ENCODE assay signal across 16 cellular contexts in the genomic region with DNA sequence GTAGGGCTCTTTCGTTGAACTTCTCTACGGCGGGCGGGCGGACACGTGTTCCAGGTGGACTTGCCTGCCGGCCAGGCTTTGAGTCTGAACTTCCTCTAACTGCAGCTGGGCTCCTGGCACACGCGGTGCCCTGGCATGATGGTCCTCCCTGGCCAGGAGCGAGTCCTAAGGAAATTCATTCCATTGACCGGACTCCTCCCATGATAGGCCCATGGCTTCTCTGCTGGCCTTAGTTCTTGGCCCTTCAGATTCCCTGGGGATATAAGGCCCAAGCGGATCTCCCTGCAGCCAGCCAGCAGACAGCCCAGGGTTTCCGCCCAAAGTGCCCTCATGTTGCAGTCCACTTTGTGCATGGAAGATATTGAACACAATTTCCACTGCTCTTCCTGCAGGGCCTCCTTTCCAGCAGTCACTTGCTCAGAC. TPM values are rescaled to one million over a fixed set of nuclear protein-coding genes. Genes with fewer than 3 reads are reported as not detected.
DNase-seq lines count a peak whose midpoint lies in the region; ATAC-seq, FAIRE-seq and TF ChIP-seq lines count a peak whose summit lies in the region.
"Had no signal": no experiment of that assay in that cellular context is flagged by ENCODE, and none has a peak within 500 bp of the region (broad histone marks: within the 10 kb centered on the region; RNA-seq: fewer than 3 reads in every experiment).

No MANE protein-coding gene starts in this region.

- no peaks in the 10 kb centered on the region for H3K4me1 ChIP-seq in left ventricle myocardium inferior
- H3K4me1 ChIP-seq in H1 (replicated peaks in 1 of 4; ENCODE audit: control insufficient read depth in 3 of 4, insufficient read depth in 4 of 4, low read length in 3 of 4), result no peaks in the 10 kb centered on the region
- H3K4me1 ChIP-seq: HAP-1 had no signal

- H3K79me1 ChIP-seq in H1 (ENCODE audit: low read depth, low read length), result no peaks in the 10 kb centered on the region

- H3K27me3 ChIP-seq in left ventricle myocardium inferior (ENCODE audit: low read depth) (no peaks in the 10 kb centered on the region), H1 (replicated peaks in 1 of 4; ENCODE audit: control insufficient read depth in 3 of 4, extremely low read depth in 1 of 4, insufficient read depth in 3 of 4, low read length in 3 of 4) (no peaks in the 10 kb centered on the region)

- no peak overlapping the region for H4K8ac ChIP-seq in H1 (ENCODE audit: extremely low read depth, insufficient read depth, low read length)

- no peak overlapping the region for H2BK12ac ChIP-seq in H1 (ENCODE audit: low read depth, low read length)

- no peak overlapping the region for H3K23ac ChIP-seq in H1 (ENCODE audit: insufficient read length)

- no peak overlapping the region for H2BK5ac ChIP-seq in H1 (ENCODE audit: low read depth, low read length)

- TF ChIP-seq RAD21 in H1 (IDR thresholded peaks at IDR 0.05 in 1 of 2, conservative IDR thresholded peaks at IDR 0.05 in 1 of 2; ENCODE audit: low read depth in 2 of 2, low read length in 2 of 2), result no peak

- POLR2A ChIA-PET in H1 (lab: Charles Lee; ENCODE audit: partially characterized antibody), result interaction anchor here (1.5 to 1.8 kb wide), 2 partner anchors 9 to 10 kb away, joined by 3 to 4 read pairs; no protein-coding TSS in a partner anchor

- no peak overlapping the region for H4K5ac ChIP-seq in H1 (ENCODE audit: insufficient read length, low read depth, low read length)

- no peak for FAIRE-seq in H1 (lab: Jason Lieb, UNC)

- DNase-seq in left ventricle myocardium superior, result no peak
- DNase-seq in left ventricle myocardium inferior, result no peak
- DNase-seq in H1 (ENCODE audit: low read depth in 1 of 2, low spot score in 2 of 2), result no peak
- no peak for DNase-seq in naive B cell
- DNase-seq in foreskin fibroblast, result no peak
- no peak for DNase-seq in retina
- DNase-seq in GM13976 (ENCODE audit: low spot score), result no peak
- DNase-seq in NCI-H446 (lab: John Stamatoyannopoulos, UW), result no peak
- DNase-seq: DMS 273 treated with DMSO at 0.1 percent for 48 hours, GF-D8, NCI-H187, NCI-H446 treated with DMSO at 0.1 percent for 48 hours, NCI-H748 treated with DMSO at 0.1 percent for 48 hours had no signal

- H3K27ac ChIP-seq in left ventricle myocardium inferior (replicated peaks) (no peak overlapping the region), H1 (ENCODE audit: low read depth, low read length) (no peak overlapping the region)
- H3K27ac ChIP-seq: C4-2B, HL-60 had no signal

- WGBS in H1 (ENCODE audit: extremely low coverage in 1 of 2, insufficient coverage in 1 of 2, insufficient read length in 1 of 2, insufficient replicate concordance in 2 of 2, low coverage in 1 of 2, low lambda C conversion rate in 2 of 2, missing lambda C conversion rate in 1 of 2), 2 experiments, result 90% methylated on average over 13 of the region's 13 CpGs; no CpG with 5 or more reads in 1 of the 2 experiments

- H3K14ac ChIP-seq in H1 (ENCODE audit: insufficient read length), result no peak overlapping the region

- H3K4me3 Mint-ChIP-seq in naive B cell, result peak overlapping the region in 1 of 8 donors; percentile 6

- in situ Hi-C loops in GM13976 (cut with MboI; ENCODE audit: low sequenced_read_pairs, unreplicated experiment), result no loop called here

- no peak for TF ChIP-seq CTCF in left ventricle myocardium inferior (IDR thresholded peaks at IDR 0.05; ENCODE audit: borderline replicate concordance)
- no peak for TF ChIP-seq CTCF in H1 (IDR thresholded peaks at IDR 0.05; ENCODE audit: control extremely low read depth in 1 of 3, insufficient read depth in 1 of 3, low read depth in 1 of 3, low read length in 3 of 3)
- TF ChIP-seq CTCF in foreskin fibroblast (IDR thresholded peaks at IDR 0.05; ENCODE audit: low read depth, low read length), result no peak
- no peak for TF ChIP-seq CTCF in GM13976 (IDR thresholded peaks at IDR 0.05; ENCODE audit: borderline replicate concordance, control extremely low read depth, extremely low read depth, insufficient read depth, missing control alignments)

- H3K23me2 ChIP-seq in H1 (ENCODE audit: low read depth, low read length), result no peaks in the 10 kb centered on the region

- peaks cover 85% of the 10 kb centered on the region for H3K36me3 ChIP-seq in left ventricle myocardium inferior
- H3K36me3 ChIP-seq in H1 (ENCODE audit: control insufficient read depth in 2 of 4, insufficient read depth in 4 of 4, low read length in 3 of 4), result peaks cover 5 to 63% (median 23%) of the 10 kb centered on the region in 4 experiments; a peak in 5 of 8 replicates
- H3K36me3 ChIP-seq: HAP-1 had no signal

- no peak overlapping the region for H3K9ac ChIP-seq in H1 (replicated peaks in 1 of 4; ENCODE audit: extremely low read depth in 1 of 4, low read depth in 3 of 4, low read length in 3 of 4)

- H3K56ac ChIP-seq in H1 (replicated peaks; ENCODE audit: insufficient read length, low read depth, low read length), result no peak overlapping the region

- no peak for TF ChIP-seq POLR2A in H1 (IDR thresholded peaks at IDR 0.05; ENCODE audit: control extremely low read depth in 1 of 2, low read depth in 2 of 2, low read length in 2 of 2)

- H3K18ac ChIP-seq in H1 (ENCODE audit: extremely low read depth, low read length), result no peak overlapping the region

- no peak overlapping the region for H4K91ac ChIP-seq in H1 (replicated peaks; ENCODE audit: insufficient read length, low read length)

- no peak overlapping the region for H2AK5ac ChIP-seq in H1 (ENCODE audit: low read depth, low read length)

- peaks cover 0 to 3% of the 10 kb centered on the region in 2 experiments for H4K20me1 ChIP-seq in H1 (replicated peaks in 1 of 2; ENCODE audit: control insufficient read depth in 1 of 2, insufficient read depth in 2 of 2, low read length in 2 of 2)

- H3K27me3 Mint-ChIP-seq in naive B cell, result no peaks in the 10 kb centered on the region

- intact Hi-C loops in left ventricle myocardium superior (cut with micrococcal nuclease), result no loop called here
- intact Hi-C loops in left ventricle myocardium inferior (cut with micrococcal nuclease), result no loop called here

- peaks cover 17% of the 10 kb centered on the region for H3K9me3 ChIP-seq in left ventricle myocardium inferior (replicated peaks)
- H3K9me3 ChIP-seq in H1 (ENCODE audit: insufficient read depth in 2 of 2, low read depth in 1 of 2, low read length in 1 of 2), result peaks cover 14 to 17% of the 10 kb centered on the region in 2 experiments; a peak in 3 of 4 replicates
- H3K9me3 ChIP-seq: HAP-1 had no signal

- no peaks in the 10 kb centered on the region for H3K79me2 ChIP-seq in H1 (ENCODE audit: control insufficient read depth in 1 of 2, insufficient read depth in 2 of 2, low read length in 2 of 2)

- no peak overlapping the region for H3K4me2 ChIP-seq in H1 (ENCODE audit: insufficient read depth in 1 of 2, low read depth in 2 of 2, low read length in 2 of 2)

- H3K4me3 ChIP-seq in left ventricle myocardium inferior (no peak overlapping the region), H1 (ENCODE audit: extremely low read depth in 1 of 4, insufficient read depth in 2 of 4, low read depth in 3 of 4, low read length in 4 of 4) (no peak overlapping the region), foreskin fibroblast (ENCODE audit: low read depth in 1 of 2, low read length in 2 of 2) (no peak overlapping the region)
- H3K4me3 ChIP-seq: HAP-1 had no signal

- peaks cover 23 to 52% (median 37%) of the 10 kb centered on the region in 3 donors for H3K4me1 Mint-ChIP-seq in naive B cell

- H2AFZ ChIP-seq in H1 (ENCODE audit: low read length), result no peak overlapping the region

- H2BK20ac ChIP-seq in H1 (ENCODE audit: low read length), result no peak overlapping the region

- H3K4ac ChIP-seq in H1 (replicated peaks; ENCODE audit: insufficient read length, low read depth, low read length), result no peak overlapping the region

- peak; percentile 13 for ATAC-seq in left ventricle myocardium superior
- ATAC-seq in naive B cell (ENCODE audit: low read depth in 2 of 2), result no peak

- CTCF ChIA-PET in H1 (lab: Charles Lee; ENCODE audit: partially characterized antibody), result no interaction called here

- H2BK120ac ChIP-seq in H1 (replicated peaks; ENCODE audit: low read depth, low read length), result no peak overlapping the region

- TF ChIP-seq EP300 in H1 (IDR thresholded peaks at IDR 0.05; ENCODE audit: borderline replicate concordance in 1 of 2, low read depth in 2 of 2, low read length in 2 of 2), result no peak

- peaks cover 0 to 12% (median 0%) of the 10 kb centered on the region in 7 donors for H3K9me3 Mint-ChIP-seq in naive B cell

- H3K27ac Mint-ChIP-seq in naive B cell, result peak overlapping the region in 4 of 6 donors; percentile 41 to 82 (median 61)

- no peak overlapping the region for H2BK15ac ChIP-seq in H1 (ENCODE audit: low read length)

- peaks cover 12 to 49% of the 10 kb centered on the region in 2 donors for H3K36me3 Mint-ChIP-seq in naive B cell

TF ChIP-seq in H1, 55 proteins besides CTCF, POLR2A, EP300 and RAD21:
- TF ChIP-seq USF2 (IDR thresholded peaks at IDR 0.05; ENCODE audit: low read length), result no peak
- TF ChIP-seq SAP30 (IDR thresholded peaks at IDR 0.05; ENCODE audit: insufficient read depth, insufficient replicate concordance, low read length), result no peak
- TF ChIP-seq, protein P1, sequence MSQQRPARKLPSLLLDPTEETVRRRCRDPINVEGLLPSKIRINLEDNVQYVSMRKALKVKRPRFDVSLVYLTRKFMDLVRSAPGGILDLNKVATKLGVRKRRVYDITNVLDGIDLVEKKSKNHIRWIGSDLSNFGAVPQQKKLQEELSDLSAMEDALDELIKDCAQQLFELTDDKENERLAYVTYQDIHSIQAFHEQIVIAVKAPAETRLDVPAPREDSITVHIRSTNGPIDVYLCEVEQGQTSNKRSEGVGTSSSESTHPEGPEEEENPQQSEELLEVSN (IDR thresholded peaks at IDR 0.05), result 0 out of 2 replicates have a peak, but pooled peaks have one; percentile 33

RNA-seq across cellular contexts. Expression of gene TBC1D7, which starts 39.4 kb away (rescaled TPM):
- total RNA-seq in left ventricle myocardium superior (34.0 TPM), left ventricle myocardium inferior (40.2 TPM)
- total RNA-seq in H1 (2021; fragmentation: NEBNext Ultra II Directional; extraction: Animal tissue kit (Norgen Biotek cat#: 25700)), result 55.2 and 59.9 TPM in 2 replicates
- polyA plus RNA-seq in H1 (2011; rRNA removed) (30.7 and 46.1 TPM in 2 replicates), naive B cell (ENCODE audit: low read depth in 6 of 6) (10 to 100 TPM; 21.9 to 50.4 (median 26.7) TPM)
- polyA plus RNA-seq in H1 (2011; cell fraction: cytosol; rRNA removed), result 43.5 TPM
- 33.7 TPM for polyA plus RNA-seq in H1 (2011; cell fraction: nucleus; rRNA removed)
- polyA plus RNA-seq in H1 (2012, experiment 1 of 2), result 53.1 to 66.6 TPM (median 55.8 TPM) in 4 replicates
- 45.9 TPM for polyA plus RNA-seq in H1 (2012, experiment 2 of 2)
- 46.1 TPM for polyA plus RNA-seq in H1 (2013, experiment 1 of 2)
- polyA plus RNA-seq in H1 (2013, experiment 2 of 2), result 47.4 TPM
- 91.4 and 92.0 TPM in 2 replicates for polyA minus RNA-seq in H1 (2011; rRNA and poly(A)+ RNA removed)
- polyA minus RNA-seq in H1 (2011; cell fraction: cytosol; rRNA and poly(A)+ RNA removed), result 15.1 TPM
- polyA minus RNA-seq in H1 (2011; cell fraction: nucleus; rRNA and poly(A)+ RNA removed), result 87.6 TPM
